In the genomic region with DNA sequence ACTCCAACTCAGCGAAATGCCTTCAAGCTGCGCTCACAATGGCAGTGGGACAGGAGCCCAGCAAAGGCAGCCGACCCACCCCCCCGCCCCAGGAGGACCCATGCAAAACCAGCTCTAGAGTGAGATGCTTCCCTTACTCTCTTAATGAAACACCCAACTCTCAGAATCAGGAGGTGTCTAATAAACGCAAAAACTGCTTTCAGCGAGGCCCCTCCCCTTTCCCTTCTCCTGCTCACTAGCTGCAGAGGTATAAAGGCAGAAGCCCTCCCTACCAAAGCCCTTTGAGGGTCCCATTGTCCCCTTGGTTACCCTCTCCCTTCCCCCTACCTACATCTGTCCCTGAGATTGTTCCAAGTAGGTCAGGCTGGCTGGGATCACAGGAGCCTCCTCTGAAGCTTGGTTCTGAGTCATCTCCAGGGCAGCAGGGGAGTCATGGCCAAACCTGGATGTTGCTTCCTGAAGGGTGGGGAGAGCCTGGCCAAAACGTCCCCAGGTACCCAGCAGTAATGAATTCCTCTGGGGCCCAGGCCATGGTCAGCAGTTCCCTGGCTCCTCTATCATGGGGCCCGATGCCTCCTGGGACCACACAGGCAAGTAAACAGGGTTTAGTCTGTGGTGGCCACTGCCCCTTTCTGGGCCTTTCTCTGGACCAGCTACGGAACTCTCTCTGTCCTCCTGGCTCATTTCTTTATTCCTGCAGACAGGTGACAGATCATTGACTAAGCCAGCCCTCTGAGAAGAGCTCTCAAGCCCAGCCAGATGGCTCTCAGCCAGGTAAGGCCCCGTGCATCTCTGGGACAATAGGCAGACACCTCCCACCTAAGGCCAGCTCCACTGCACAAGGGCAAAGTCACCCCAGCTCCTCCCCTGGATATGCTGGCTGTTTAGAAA, we compare ENCODE assay signal across 8 cellular contexts. TPM values are rescaled to one million over a fixed set of nuclear protein-coding genes. Genes with fewer than 3 reads are reported as not detected.
DNase-seq lines count a peak whose midpoint lies in the region; ATAC-seq and TF ChIP-seq lines count a peak whose summit lies in the region.

No MANE protein-coding gene starts in this region.

- H3K4me1 ChIP-seq in stomach, result peaks cover 26 to 45% (median 37%) of the 10 kb centered on the region in 4 donors

- peak; percentile 36 for DNase-seq in NCI-H2081 treated with DMSO at 0.1 percent for 48 hours (lab: John Stamatoyannopoulos, UW)
- no peak for DNase-seq in activated naive CD8-positive, alpha-beta T cell treated with anti-CD3 and anti-CD28 coated beads, Interleukin-2, amount 50 U/mL, for 24 hours
- DNase-seq in iPS-NIHi11 (ENCODE audit: low spot score), result peak; percentile 52
- no peak for DNase-seq in stomach
- DNase-seq in stimulated activated CD4-positive, alpha-beta T cell treated with anti-CD3 and anti-CD28 coated beads, Interleukin-12 subunit alpha, Interleukin-12 subunit beta, amount 100 ng/mL, for 4 hours, result no peak
- no peak for DNase-seq in GM10266 (ENCODE audit: extremely low spot score)

- TF ChIP-seq EP300 in stomach (IDR thresholded peaks at IDR 0.05), result no peak

- TF ChIP-seq POLR2A in stomach (IDR thresholded peaks at IDR 0.05), result no peak

- H3K36me3 Mint-ChIP-seq in activated naive CD8-positive, alpha-beta T cell treated with anti-CD3 and anti-CD28 coated beads, Interleukin-2, amount 50 U/mL, for 24 hours (ENCODE audit: low read depth), result no peaks in the 10 kb centered on the region

- peaks cover 52% of the 10 kb centered on the region for H3K4me1 Mint-ChIP-seq in activated naive CD8-positive, alpha-beta T cell treated with anti-CD3 and anti-CD28 coated beads, Interleukin-2, amount 50 U/mL, for 24 hours

- peak overlapping the region; percentile 64 for H3K4me3 Mint-ChIP-seq in activated naive CD8-positive, alpha-beta T cell treated with anti-CD3 and anti-CD28 coated beads, Interleukin-2, amount 50 U/mL, for 24 hours

- no peaks in the 10 kb centered on the region for H3K9me3 Mint-ChIP-seq in activated naive CD8-positive, alpha-beta T cell treated with anti-CD3 and anti-CD28 coated beads, Interleukin-2, amount 50 U/mL, for 24 hours

- peak overlapping the region; percentile 82 for H3K27ac Mint-ChIP-seq in activated naive CD8-positive, alpha-beta T cell treated with anti-CD3 and anti-CD28 coated beads, Interleukin-2, amount 50 U/mL, for 24 hours

- H3K36me3 ChIP-seq in stomach, result no peaks in the 10 kb centered on the region

- H3K27me3 Mint-ChIP-seq in activated naive CD8-positive, alpha-beta T cell treated with anti-CD3 and anti-CD28 coated beads, Interleukin-2, amount 50 U/mL, for 24 hours, result no peaks in the 10 kb centered on the region

- peak overlapping the region in 1 of 4 donors; percentile 17 for H3K4me3 ChIP-seq in stomach

- intact Hi-C loops in stomach (cut with DNase I; ENCODE audit: low total_unique reads), result no loop called here

- H3K27ac ChIP-seq in stomach, result peak overlapping the region in 4 of 5 donors; percentile 33 to 57 (median 48)

- no peaks in the 10 kb centered on the region for H3K9me3 ChIP-seq in stomach

- ATAC-seq in GM21529 (IDR thresholded peaks at IDR 0.05; ENCODE audit: unreplicated experiment), result peak; percentile 26
- ATAC-seq in activated naive CD8-positive, alpha-beta T cell treated with anti-CD3 and anti-CD28 coated beads, Interleukin-2, amount 50 U/mL, for 24 hours, result no peak
- no peak for ATAC-seq in GM19463 (IDR thresholded peaks at IDR 0.05; ENCODE audit: unreplicated experiment)

- no peaks in the 10 kb centered on the region for H3K27me3 ChIP-seq in stomach

- 39 to 48% (median 44%) methylated on average over 9 to 10 of the region's 10 CpGs for WGBS in stomach, 5 donors

- no peak for TF ChIP-seq CTCF in stomach (IDR thresholded peaks at IDR 0.05)
- TF ChIP-seq CTCF in GM10266 (IDR thresholded peaks at IDR 0.05; ENCODE audit: control insufficient read depth, insufficient read depth, low read depth, missing control alignments), result no peak

RNA-seq across cellular contexts. Expression of a gene that starts 8.6 kb away (rescaled TPM):
- 10 to 100 TPM in 1 of 5 donors, 1 to 10 TPM in 4; 1.2 to 36.2 (median 6.4) TPM for total RNA-seq in stomach
- 1 to 10 TPM; 4.3 to 6.4 (median 5.2) TPM for polyA plus RNA-seq in stomach

Comparison
In these comparisons a context has a peak if more than half of its experiments do, and no peak if none do; other contexts are left out.
1. DNase-seq: peak in NCI-H2081 treated with DMSO at 0.1 percent for 48 hours (single experiment) and iPS-NIHi11 (single experiment); none in activated naive CD8-positive, alpha-beta T cell treated with anti-CD3 and anti-CD28 coated beads, Interleukin-2, amount 50 U/mL, for 24 hours (single experiment), stomach (single experiment), stimulated activated CD4-positive, alpha-beta T cell treated with anti-CD3 and anti-CD28 coated beads, Interleukin-12 subunit alpha, Interleukin-12 subunit beta, amount 100 ng/mL, for 4 hours (single experiment) and GM10266 (single experiment).